8 cellular contexts compared by ENCODE assay signal in the genomic region with DNA sequence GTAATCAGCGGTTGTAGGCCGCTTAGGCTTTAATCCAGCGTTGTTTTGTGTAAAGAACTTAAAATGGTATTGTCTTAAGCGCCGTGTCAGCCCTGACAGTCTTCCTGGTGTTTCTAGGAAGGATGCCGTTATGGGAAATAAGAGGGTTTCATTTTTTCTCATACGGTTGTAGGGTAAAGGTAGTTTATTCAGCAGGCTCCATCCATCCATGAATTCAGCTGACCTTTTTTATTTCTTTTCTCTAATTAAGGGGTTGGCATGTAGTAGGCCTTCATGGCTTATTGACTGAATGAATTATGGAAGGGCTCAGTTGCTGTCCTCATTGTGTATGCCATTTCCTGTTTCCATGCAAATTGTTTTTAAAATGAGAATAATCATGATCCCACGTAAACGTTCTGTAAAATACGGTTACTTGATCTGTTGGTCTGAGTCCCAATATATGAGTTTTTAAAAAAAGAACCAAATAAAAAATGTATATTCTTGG. TPM values are rescaled to one million over a fixed set of nuclear protein-coding genes. Genes with fewer than 3 reads are reported as not detected.
DNase-seq lines count a peak whose midpoint lies in the region; ATAC-seq and TF ChIP-seq lines count a peak whose summit lies in the region.

No MANE protein-coding gene starts in this region.

- no peaks in the 10 kb centered on the region for H3K9me3 Mint-ChIP-seq in progenitor cell of endocrine pancreas (ENCODE audit: low read depth)

- H3K27me3 Mint-ChIP-seq in progenitor cell of endocrine pancreas = no peaks in the 10 kb centered on the region

- peak overlapping the region; percentile 100 for H3K27ac Mint-ChIP-seq in progenitor cell of endocrine pancreas

- H3K9ac ChIP-seq in SK-N-MC (ENCODE audit: insufficient read length) = peak overlapping the region; percentile 98

- peaks cover 14% of the 10 kb centered on the region for H3K36me3 Mint-ChIP-seq in progenitor cell of endocrine pancreas (ENCODE audit: insufficient read depth)

- peaks cover 41% of the 10 kb centered on the region for H3K36me3 ChIP-seq in SK-N-MC (ENCODE audit: insufficient read depth, low read length)

- ATAC-seq in GM18502 (IDR thresholded peaks at IDR 0.05; ENCODE audit: poor library complexity, unreplicated experiment) (peak; percentile 13), GM19035 (IDR thresholded peaks at IDR 0.05; ENCODE audit: unreplicated experiment) (no peak)

- H3K4me3 ChIP-seq in AG04449 (ENCODE audit: low read depth, low read length) (peak overlapping the region; percentile 99), SK-N-MC (peak overlapping the region; percentile 99), fibroblast of pulmonary artery (replicated peaks; ENCODE audit: low read depth, low read length) (peak overlapping the region; percentile 100)

- TF ChIP-seq CTCF in AG04449 (IDR thresholded peaks at IDR 0.05; ENCODE audit: insufficient read depth, low read length, missing control alignments) (no peak), fibroblast of pulmonary artery (IDR thresholded peaks at IDR 0.05; ENCODE audit: low read length, missing control alignments) (no peak), progenitor cell of endocrine pancreas (IDR thresholded peaks at IDR 0.05; ENCODE audit: unreplicated experiment) (no peak)

- H3K4me3 Mint-ChIP-seq in progenitor cell of endocrine pancreas (ENCODE audit: low read depth) = peak overlapping the region; percentile 99

- peaks cover 12% of the 10 kb centered on the region for H3K4me1 Mint-ChIP-seq in progenitor cell of endocrine pancreas (ENCODE audit: low read depth)

- peak overlapping the region; percentile 93 for H3K27ac ChIP-seq in SK-N-MC

- DNase-seq in AG04449 (ENCODE audit: low read depth, low spot score) (no peak), SK-N-MC (ENCODE audit: low read depth, low spot score) (no peak), fibroblast of pulmonary artery (ENCODE audit: low read depth) (peak; percentile 21), progenitor cell of endocrine pancreas (ENCODE audit: low spot score, unreplicated experiment) (no peak), A172 (ENCODE audit: low spot score) (no peak), OCI-M1 (lab: John Stamatoyannopoulos, UW) (no peak)

- H3K9me3 ChIP-seq in SK-N-MC (ENCODE audit: low read depth, low read length) = no peaks in the 10 kb centered on the region

- POLR2A ChIA-PET in AG04449 (lab: Yijun Ruan, JAX) = no interaction called here

- CTCF ChIA-PET in AG04449 (lab: Yijun Ruan, JAX) = interaction anchor here (0.9 to 1.2 kb wide), 2 partner anchors 132 to 252 kb away, joined by 3 to 6 read pairs; no protein-coding TSS in a partner anchor

RNA-seq across cellular contexts. Expression of a gene that starts 0.7 kb away (rescaled TPM):
- 145 and 150 TPM in 2 replicates for total RNA-seq in progenitor cell of endocrine pancreas
- total RNA-seq in A172 (2014; rRNA removed; shearing (Covaris generic)) = 171 and 183 TPM in 2 replicates

RNA-seq across cellular contexts. Expression of a gene that starts 51.5 kb away (rescaled TPM):
- total RNA-seq in progenitor cell of endocrine pancreas = 61.0 and 65.5 TPM in 2 replicates
- 25.8 and 30.0 TPM in 2 replicates for total RNA-seq in A172 (2014; rRNA removed; shearing (Covaris generic))
